32 cellular contexts compared by ENCODE assay signal in genomic region chr4:108335081-108335480, GRCh38.
"Had no signal": no experiment of that assay in that cellular context is flagged by ENCODE, and none has a peak within 500 bp of the region (broad histone marks: within the 10 kb centered on the region; RNA-seq: fewer than 3 reads in every experiment).

No MANE protein-coding gene starts in this region.

- H3K4me2 ChIP-seq: SK-N-SH had no signal

- H3K36me3 ChIP-seq: adrenal gland, brain microvascular endothelial cell, MG63, Peyer's patch, SJSA1 had no signal

- H3K27ac ChIP-seq: adrenal gland, brain microvascular endothelial cell, Peyer's patch, SJSA1 had no signal

- H3K9me3 ChIP-seq: adrenal gland, MG63, Peyer's patch, SJSA1, SK-N-SH had no signal

- H3K9me3 Mint-ChIP-seq: activated CD4-positive, alpha-beta T cell treated with anti-CD3 and anti-CD28 coated beads, Interleukin-2, amount 10 ng/mL, durations not matched to agents 7 days and 5 days; activated naive CD4-positive, alpha-beta T cell treated with anti-CD3 and anti-CD28 coated beads for 36 hours; activated naive CD4-positive, alpha-beta T cell treated with anti-CD3 and anti-CD28 coated beads, Interleukin-2, amount 50 U/mL, for 72 hours; activated T-cell treated with anti-CD3 and anti-CD28 coated beads, Interleukin-2, amount 50 U/mL, for 24 hours; activated T-helper 1 cell treated with anti-CD3 and anti-CD28 coated beads, Interleukin-12 subunit alpha, Interleukin-12 subunit beta, Interleukin-2, Interleukin-4 antibody, amounts not matched to agents 30 ng/mL and 10 ng/mL and 1 ng/mL, durations not matched to agents 14 hours and 24 hours and 36 hours; T-helper 1 cell treated with Interleukin-12 subunit alpha and Interleukin-12 subunit beta and Interleukin-4 antibody, amounts not matched to agents 30 μg/mL and 1 μg/mL, for 36 hours; T-helper 2 cell treated with Interferon-gamma antibody and Interleukin-4, amounts not matched to agents 5 μg/mL and 100 μg/mL, for 36 hours; WTC11 had no signal

- H3K36me3 Mint-ChIP-seq: activated naive CD4-positive, alpha-beta T cell treated with anti-CD3 and anti-CD28 coated beads, Interleukin-2, amount 50 U/mL, for 72 hours; WTC11 had no signal

- H3K27me3 ChIP-seq: adrenal gland, brain microvascular endothelial cell, MG63, Peyer's patch, SJSA1 had no signal

- H3K27me3 Mint-ChIP-seq: activated CD4-positive, alpha-beta T cell treated with anti-CD3 and anti-CD28 coated beads for 36 hours; activated T-cell treated with anti-CD3 and anti-CD28 coated beads, Interleukin-2, amount 50 U/mL, for 24 hours had no signal

- H3K4me3 ChIP-seq: adrenal gland, K562, MG63, Peyer's patch, SJSA1 had no signal

- H3K9ac ChIP-seq: SK-N-SH had no signal

- H3K27ac Mint-ChIP-seq: activated CD4-positive, alpha-beta T cell treated with anti-CD3 and anti-CD28 coated beads for 36 hours; activated CD4-positive, alpha-beta T cell treated with anti-CD3 and anti-CD28 coated beads, Interleukin-2, amount 10 ng/mL, durations not matched to agents 7 days and 5 days; activated CD8-positive, alpha-beta T cell treated with anti-CD3 and anti-CD28 coated beads, Interleukin-2, amount 10 ng/mL, durations not matched to agents 7 days and 5 days; activated naive CD4-positive, alpha-beta T cell treated with anti-CD3 and anti-CD28 coated beads for 36 hours; activated naive CD4-positive, alpha-beta T cell treated with anti-CD3 and anti-CD28 coated beads, Interleukin-2, amount 50 U/mL, for 72 hours; activated T-cell treated with anti-CD3 and anti-CD28 coated beads, Interleukin-2, amount 50 U/mL, for 24 hours; activated T-helper 1 cell treated with anti-CD3 and anti-CD28 coated beads, Interleukin-12 subunit alpha, Interleukin-12 subunit beta, Interleukin-2, Interleukin-4 antibody, amounts not matched to agents 30 ng/mL and 10 ng/mL and 1 ng/mL, durations not matched to agents 14 hours and 24 hours and 36 hours; T-helper 1 cell treated with Interleukin-12 subunit alpha and Interleukin-12 subunit beta and Interleukin-4 antibody, amounts not matched to agents 30 μg/mL and 1 μg/mL, for 36 hours; T-helper 2 cell treated with Interferon-gamma antibody and Interleukin-4, amounts not matched to agents 5 μg/mL and 100 μg/mL, for 36 hours; WTC11 had no signal

- H3K4me3 Mint-ChIP-seq: activated CD4-positive, alpha-beta T cell treated with anti-CD3 and anti-CD28 coated beads for 36 hours; activated CD4-positive, alpha-beta T cell treated with anti-CD3 and anti-CD28 coated beads, Interleukin-2, amount 10 ng/mL, durations not matched to agents 7 days and 5 days; activated CD8-positive, alpha-beta T cell treated with anti-CD3 and anti-CD28 coated beads, Interleukin-2, amount 10 ng/mL, durations not matched to agents 7 days and 5 days; activated naive CD4-positive, alpha-beta T cell treated with anti-CD3 and anti-CD28 coated beads for 36 hours; activated T-cell treated with anti-CD3 and anti-CD28 coated beads, Interleukin-2, amount 50 U/mL, for 24 hours; activated T-helper 1 cell treated with anti-CD3 and anti-CD28 coated beads, Interleukin-12 subunit alpha, Interleukin-12 subunit beta, Interleukin-2, Interleukin-4 antibody, amounts not matched to agents 30 ng/mL and 10 ng/mL and 1 ng/mL, durations not matched to agents 14 hours and 24 hours and 36 hours; T-helper 1 cell treated with Interleukin-12 subunit alpha and Interleukin-12 subunit beta and Interleukin-4 antibody, amounts not matched to agents 30 μg/mL and 1 μg/mL, for 36 hours; T-helper 2 cell treated with Interferon-gamma antibody and Interleukin-4, amounts not matched to agents 5 μg/mL and 100 μg/mL, for 36 hours; WTC11 had no signal

- DNase-seq: activated CD4-positive, alpha-beta T cell treated with anti-CD3 and anti-CD28 coated beads for 36 hours; activated CD4-positive, alpha-beta T cell treated with anti-CD3 and anti-CD28 coated beads, Interleukin-2, amount 10 ng/mL, durations not matched to agents 7 days and 5 days; activated CD4-positive, alpha-beta T cell treated with anti-CD3 and anti-CD28 coated beads, Interleukin-2, amount 50 U/mL, for 48 hours; activated CD8-positive, alpha-beta T cell treated with anti-CD3 and anti-CD28 coated beads, Interleukin-2, amount 10 ng/mL, durations not matched to agents 7 days and 5 days; activated gamma-delta T cell treated with Interleukin-2 at 50 U/mL for 16 hours; activated naive CD4-positive, alpha-beta T cell treated with anti-CD3 and anti-CD28 coated beads for 36 hours; activated T-cell treated with anti-CD3 and anti-CD28 coated beads, Interleukin-2, amount 50 U/mL, for 24 hours; brain microvascular endothelial cell; Karpas-422; MG63; NCI-H1048; NCI-H1436 treated with DMSO at 0.1 percent for 48 hours; NCI-H1694 treated with DMSO at 0.1 percent for 48 hours; NCI-H2029; NCI-H510A; NCI-H526; NCI-H748 treated with DMSO at 0.1 percent for 48 hours; NK-92 treated with Interleukin-12 subunit alpha and Interleukin-12 subunit beta, amount 100 ng/mL, for 24 hours; PC-3; Peyer's patch; RPMI8226; SHP77 treated with DMSO at 0.1 percent for 48 hours; SK-N-SH had no signal

- ATAC-seq: activated CD4-positive, alpha-beta T cell treated with anti-CD3 and anti-CD28 coated beads for 36 hours; activated CD4-positive, CD25-positive, alpha-beta regulatory T cell treated with anti-CD3 and anti-CD28 coated beads, Interleukin-2, amount 50 U/mL, for 24 hours; activated CD8-positive, alpha-beta T cell treated with anti-CD3 and anti-CD28 coated beads, Interleukin-2, amount 10 ng/mL, durations not matched to agents 7 days and 5 days; activated naive CD4-positive, alpha-beta T cell treated with anti-CD3 and anti-CD28 coated beads, Interleukin-2, amount 50 U/mL, for 72 hours; K562; PC-3; WTC11 had no signal
